ENCODE assay signal across 2 cellular contexts in the genomic region with DNA sequence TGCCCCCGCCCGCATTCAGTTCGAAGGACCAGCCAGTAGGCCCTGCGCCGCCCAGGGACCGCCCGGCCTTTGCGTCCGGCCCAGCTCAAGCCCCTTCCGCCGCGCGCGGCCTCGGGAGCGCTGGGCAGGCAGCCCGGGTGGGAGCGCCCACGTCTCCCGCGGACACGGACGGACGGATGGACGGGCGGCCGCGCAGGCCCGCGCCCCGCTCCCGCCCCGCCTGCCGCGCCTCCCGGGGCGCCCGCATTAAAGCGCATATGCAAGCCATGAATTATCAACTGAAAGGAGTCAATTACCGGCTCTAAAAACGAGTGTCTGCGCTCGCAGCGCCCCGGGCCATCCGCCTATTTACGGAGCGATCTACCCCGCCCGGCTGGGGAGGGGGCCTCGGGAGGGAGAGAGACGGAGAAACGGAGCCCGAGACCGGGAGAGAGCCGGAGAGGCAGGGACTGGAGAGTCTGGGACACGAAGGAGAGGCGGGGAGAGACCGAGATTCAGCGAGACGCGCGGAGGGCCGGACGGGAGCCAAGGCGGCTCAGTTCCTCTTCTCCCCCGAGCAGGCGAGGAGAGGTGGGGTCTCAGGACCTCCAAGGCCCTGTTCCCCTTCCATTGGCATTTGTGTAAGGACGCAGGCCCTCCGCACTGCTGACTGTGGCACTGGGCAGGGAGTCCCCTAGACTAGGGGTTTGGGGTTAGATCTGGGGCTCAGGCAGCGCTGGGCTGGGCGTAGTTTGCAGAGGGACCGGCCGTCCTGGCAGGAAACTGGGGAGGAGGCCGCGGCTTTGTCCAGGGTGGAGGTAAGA.
TF ChIP-seq lines count a peak whose summit lies in the region.

No MANE protein-coding gene starts in this region.

TF ChIP-seq in SK-N-SH, 30 proteins besides CTCF, POLR2A, EP300 and RAD21:
- TF ChIP-seq YY1 (IDR thresholded peaks at IDR 0.05; ENCODE audit: low read depth) (no peak), NRF1 (IDR thresholded peaks at IDR 0.05; ENCODE audit: low read depth, low read length) (no peak)
- TF ChIP-seq, protein P1, sequence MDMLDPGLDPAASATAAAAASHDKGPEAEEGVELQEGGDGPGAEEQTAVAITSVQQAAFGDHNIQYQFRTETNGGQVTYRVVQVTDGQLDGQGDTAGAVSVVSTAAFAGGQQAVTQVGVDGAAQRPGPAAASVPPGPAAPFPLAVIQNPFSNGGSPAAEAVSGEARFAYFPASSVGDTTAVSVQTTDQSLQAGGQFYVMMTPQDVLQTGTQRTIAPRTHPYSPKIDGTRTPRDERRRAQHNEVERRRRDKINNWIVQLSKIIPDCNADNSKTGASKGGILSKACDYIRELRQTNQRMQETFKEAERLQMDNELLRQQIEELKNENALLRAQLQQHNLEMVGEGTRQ (IDR thresholded peaks at IDR 0.05; ENCODE audit: borderline replicate concordance, low read depth, low read length): no peak

TF ChIP-seq in SK-N-SH treated with all-trans-retinoic acid at 6 μM for 48 hours, 23 proteins besides CTCF, POLR2A, EP300 and RAD21:
- TF ChIP-seq, protein P2, sequence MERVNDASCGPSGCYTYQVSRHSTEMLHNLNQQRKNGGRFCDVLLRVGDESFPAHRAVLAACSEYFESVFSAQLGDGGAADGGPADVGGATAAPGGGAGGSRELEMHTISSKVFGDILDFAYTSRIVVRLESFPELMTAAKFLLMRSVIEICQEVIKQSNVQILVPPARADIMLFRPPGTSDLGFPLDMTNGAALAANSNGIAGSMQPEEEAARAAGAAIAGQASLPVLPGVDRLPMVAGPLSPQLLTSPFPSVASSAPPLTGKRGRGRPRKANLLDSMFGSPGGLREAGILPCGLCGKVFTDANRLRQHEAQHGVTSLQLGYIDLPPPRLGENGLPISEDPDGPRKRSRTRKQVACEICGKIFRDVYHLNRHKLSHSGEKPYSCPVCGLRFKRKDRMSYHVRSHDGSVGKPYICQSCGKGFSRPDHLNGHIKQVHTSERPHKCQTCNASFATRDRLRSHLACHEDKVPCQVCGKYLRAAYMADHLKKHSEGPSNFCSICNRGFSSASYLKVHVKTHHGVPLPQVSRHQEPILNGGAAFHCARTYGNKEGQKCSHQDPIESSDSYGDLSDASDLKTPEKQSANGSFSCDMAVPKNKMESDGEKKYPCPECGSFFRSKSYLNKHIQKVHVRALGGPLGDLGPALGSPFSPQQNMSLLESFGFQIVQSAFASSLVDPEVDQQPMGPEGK (CRISPR knock-in tag; IDR thresholded peaks at IDR 0.05; ENCODE audit: borderline replicate concordance): no peak
- TF ChIP-seq ZNF70 (CRISPR knock-in tag; IDR thresholded peaks at IDR 0.05) (no peak), ZC3H10 (CRISPR knock-in tag; IDR thresholded peaks at IDR 0.05) (no peak)
